ENCODE assay signal across 1 cellular context in genomic region chr10:96565774-96566173, GRCh38.
TF ChIP-seq lines count a peak whose summit lies in the region.

No MANE protein-coding gene starts in this region.

TF ChIP-seq in HEK293, 187 proteins besides CTCF, POLR2A, EP300 and RAD21 (continued from another document):
- TF ChIP-seq BCL6B (tag by site-specific recombination; IDR thresholded peaks at IDR 0.05) (peak; percentile 87), GFI1B (tag by site-specific recombination; IDR thresholded peaks at IDR 0.05) (peak; percentile 60; the same call in 1 of the 2 replicates), ZFP69B (tag by site-specific recombination; IDR thresholded peaks at IDR 0.05) (no peak), ZNF529 (tag by site-specific recombination; IDR thresholded peaks at IDR 0.05; ENCODE audit: insufficient replicate concordance) (no peak), PRDM6 (tag by site-specific recombination; IDR thresholded peaks at IDR 0.05) (peak; percentile 67), SP2 (tag by site-specific recombination; IDR thresholded peaks at IDR 0.05) (no peak), EGR2 (tag by site-specific recombination; IDR thresholded peaks at IDR 0.05; ENCODE audit: low read depth) (no peak), OSR2 (tag by site-specific recombination; IDR thresholded peaks at IDR 0.05) (no peak), ZNF354C (tag by site-specific recombination; IDR thresholded peaks at IDR 0.05; ENCODE audit: borderline replicate concordance, low read depth) (no peak), ZNF133 (tag by site-specific recombination; IDR thresholded peaks at IDR 0.05) (no peak), ZNF184 (tag by site-specific recombination; IDR thresholded peaks at IDR 0.05) (0 out of 2 replicates have a peak, but pooled peaks have one; percentile 14), TRIM28 (IDR thresholded peaks at IDR 0.05; ENCODE audit: borderline replicate concordance, low read length) (no peak), ZNF596 (tag by site-specific recombination; IDR thresholded peaks at IDR 0.05) (no peak), ZNF24 (tag by site-specific recombination; IDR thresholded peaks at IDR 0.05) (no peak), ZNF768 (tag by site-specific recombination; IDR thresholded peaks at IDR 0.05) (no peak), ZNF211 (tag by site-specific recombination; IDR thresholded peaks at IDR 0.05; ENCODE audit: low read depth) (no peak), ZNF423 (tag by site-specific recombination; IDR thresholded peaks at IDR 0.05) (no peak), ZNF350 (tag by site-specific recombination; IDR thresholded peaks at IDR 0.05) (no peak), ZNF23 (tag by site-specific recombination; IDR thresholded peaks at IDR 0.05; ENCODE audit: borderline replicate concordance) (no peak), ZNF580 (tag by site-specific recombination; IDR thresholded peaks at IDR 0.05) (no peak), ZNF366 (tag by site-specific recombination; conservative IDR thresholded peaks at IDR 0.05) (no peak), ZNF16 (tag by site-specific recombination; IDR thresholded peaks at IDR 0.05; ENCODE audit: low read depth) (no peak)
- TF ChIP-seq, protein P1, sequence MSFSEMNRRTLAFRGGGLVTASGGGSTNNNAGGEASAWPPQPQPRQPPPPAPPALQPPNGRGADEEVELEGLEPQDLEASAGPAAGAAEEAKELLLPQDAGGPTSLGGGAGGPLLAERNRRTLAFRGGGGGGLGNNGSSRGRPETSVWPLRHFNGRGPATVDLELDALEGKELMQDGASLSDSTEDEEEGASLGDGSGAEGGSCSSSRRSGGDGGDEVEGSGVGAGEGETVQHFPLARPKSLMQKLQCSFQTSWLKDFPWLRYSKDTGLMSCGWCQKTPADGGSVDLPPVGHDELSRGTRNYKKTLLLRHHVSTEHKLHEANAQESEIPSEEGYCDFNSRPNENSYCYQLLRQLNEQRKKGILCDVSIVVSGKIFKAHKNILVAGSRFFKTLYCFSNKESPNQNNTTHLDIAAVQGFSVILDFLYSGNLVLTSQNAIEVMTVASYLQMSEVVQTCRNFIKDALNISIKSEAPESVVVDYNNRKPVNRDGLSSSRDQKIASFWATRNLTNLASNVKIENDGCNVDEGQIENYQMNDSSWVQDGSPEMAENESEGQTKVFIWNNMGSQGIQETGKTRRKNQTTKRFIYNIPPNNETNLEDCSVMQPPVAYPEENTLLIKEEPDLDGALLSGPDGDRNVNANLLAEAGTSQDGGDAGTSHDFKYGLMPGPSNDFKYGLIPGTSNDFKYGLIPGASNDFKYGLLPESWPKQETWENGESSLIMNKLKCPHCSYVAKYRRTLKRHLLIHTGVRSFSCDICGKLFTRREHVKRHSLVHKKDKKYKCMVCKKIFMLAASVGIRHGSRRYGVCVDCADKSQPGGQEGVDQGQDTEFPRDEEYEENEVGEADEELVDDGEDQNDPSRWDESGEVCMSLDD (tag by site-specific recombination; IDR thresholded peaks at IDR 0.05) = no peak
